8 cellular contexts compared by ENCODE assay signal in genomic region chr3:188796122-188796631, GRCh38.
DNase-seq lines count a peak whose midpoint lies in the region; ATAC-seq and TF ChIP-seq lines count a peak whose summit lies in the region.

No MANE protein-coding gene starts in this region.

- no peaks in the 10 kb centered on the region for H3K79me1 ChIP-seq in mesendoderm (ENCODE audit: low read length)

- H3K56ac ChIP-seq in mesendoderm (ENCODE audit: low read length) = no peak overlapping the region

- H3K9me3 ChIP-seq in OCI-LY3 (ENCODE audit: insufficient read depth, low read length) (no peaks in the 10 kb centered on the region), heart right ventricle (no peaks in the 10 kb centered on the region)

- H3K36me3 ChIP-seq in OCI-LY3 (replicated peaks; ENCODE audit: low read depth, low read length) = no peaks in the 10 kb centered on the region
- peaks cover 0 to 12% (median 0%) of the 10 kb centered on the region in 9 donors for H3K36me3 ChIP-seq in heart right ventricle
- H3K36me3 ChIP-seq in mesendoderm (ENCODE audit: control insufficient read depth, insufficient read depth, low read length) = no peaks in the 10 kb centered on the region

- H3K4me1 Mint-ChIP-seq in T-helper 2 cell treated with Interferon-gamma antibody and Interleukin-4, amounts not matched to agents 5 μg/mL and 100 μg/mL, for 36 hours (ENCODE audit: low read depth) = peaks cover 1% of the 10 kb centered on the region

- no peak overlapping the region for H4K8ac ChIP-seq in mesendoderm (ENCODE audit: low read depth, low read length)

- no peak overlapping the region for H2AFZ ChIP-seq in OCI-LY3 (ENCODE audit: low read depth, low read length)

- no peaks in the 10 kb centered on the region for H3K79me2 ChIP-seq in OCI-LY3 (ENCODE audit: low read length)
- no peaks in the 10 kb centered on the region for H3K79me2 ChIP-seq in mesendoderm (ENCODE audit: control insufficient read depth, insufficient read depth, low read length)

- H2BK120ac ChIP-seq in mesendoderm (ENCODE audit: low read depth, low read length) = no peak overlapping the region

- no peak overlapping the region for H2BK15ac ChIP-seq in mesendoderm (replicated peaks; ENCODE audit: low read depth)

- no peak overlapping the region for H2BK5ac ChIP-seq in mesendoderm (ENCODE audit: low read length)

- H3K9me3 Mint-ChIP-seq in T-helper 2 cell treated with Interferon-gamma antibody and Interleukin-4, amounts not matched to agents 5 μg/mL and 100 μg/mL, for 36 hours = no peaks in the 10 kb centered on the region

- no peak overlapping the region for H3K4ac ChIP-seq in mesendoderm (ENCODE audit: low read depth, low read length)

- ATAC-seq in GM21529 (IDR thresholded peaks at IDR 0.05; ENCODE audit: unreplicated experiment) = peak; percentile 93
- peak; percentile 39 to 76 (median 66) for ATAC-seq in heart right ventricle

- no peak overlapping the region for H3K18ac ChIP-seq in mesendoderm (ENCODE audit: low read length)

- H3K4me2 ChIP-seq in OCI-LY3 (ENCODE audit: low read length) (peak overlapping the region; percentile 29), mesendoderm (ENCODE audit: low read length) (no peak overlapping the region)

- H3K23ac ChIP-seq in mesendoderm (ENCODE audit: low read length) = no peak overlapping the region

- peak; percentile 72 for DNase-seq in A172 (ENCODE audit: low spot score)
- DNase-seq in heart right ventricle = peak in 1 of 2 donors; percentile 6
- no peak for DNase-seq in mesendoderm
- DNase-seq in stimulated activated CD4-positive, alpha-beta T cell treated with anti-CD3 and anti-CD28 coated beads, Interleukin-2, amount 100 ng/mL, for 48 hours = no peak
- DNase-seq in T-helper 2 cell treated with Interferon-gamma antibody and Interleukin-4, amounts not matched to agents 5 μg/mL and 100 μg/mL, for 36 hours (ENCODE audit: low spot score) = no peak
- DNase-seq in NCI-H345 treated with DMSO at 0.1 percent for 48 hours (lab: John Stamatoyannopoulos, UW; ENCODE audit: unreplicated experiment) = no peak

- TF ChIP-seq CTCF in OCI-LY3 (IDR thresholded peaks at IDR 0.05; ENCODE audit: low read depth, low read length) (no peak), heart right ventricle (IDR thresholded peaks at IDR 0.05) (no peak)

- intact Hi-C loops in heart right ventricle (cut with DNase I) = no loop called here

- H3K36me3 Mint-ChIP-seq in T-helper 2 cell treated with Interferon-gamma antibody and Interleukin-4, amounts not matched to agents 5 μg/mL and 100 μg/mL, for 36 hours (ENCODE audit: low read depth) = peaks cover 6% of the 10 kb centered on the region

- no peak overlapping the region for H3K4me3 Mint-ChIP-seq in T-helper 2 cell treated with Interferon-gamma antibody and Interleukin-4, amounts not matched to agents 5 μg/mL and 100 μg/mL, for 36 hours

- peak overlapping the region; percentile 5; the same call in 1 of the 2 replicates for H3K4me3 ChIP-seq in OCI-LY3 (ENCODE audit: low read length)
- H3K4me3 ChIP-seq in heart right ventricle = no peak overlapping the region
- H3K4me3 ChIP-seq in mesendoderm (ENCODE audit: low read length) = no peak overlapping the region

- no peaks in the 10 kb centered on the region for H3K27me3 Mint-ChIP-seq in T-helper 2 cell treated with Interferon-gamma antibody and Interleukin-4, amounts not matched to agents 5 μg/mL and 100 μg/mL, for 36 hours (ENCODE audit: low read depth)

- no peak overlapping the region for H2AK5ac ChIP-seq in mesendoderm (ENCODE audit: low read length)

- 69 to 72% methylated on average over 3 of the region's 3 CpGs for WGBS in heart right ventricle, 2 donors
- WGBS in mesendoderm (ENCODE audit: extremely low coverage, insufficient coverage, low lambda C conversion rate) = no CpG with 5 or more reads among the region's 3 CpGs

- H3K27me3 ChIP-seq in OCI-LY3 (ENCODE audit: low read depth, low read length) (no peaks in the 10 kb centered on the region), heart right ventricle (no peaks in the 10 kb centered on the region), mesendoderm (ENCODE audit: insufficient read depth, low read length, poor library complexity) (no peaks in the 10 kb centered on the region)

- H4K20me1 ChIP-seq in OCI-LY3 (ENCODE audit: insufficient read depth, low read length) = no peaks in the 10 kb centered on the region

- H3K9ac ChIP-seq in OCI-LY3 (ENCODE audit: low read length) = no peak overlapping the region
- H3K9ac ChIP-seq in mesendoderm (ENCODE audit: low read length) = no peak overlapping the region

- H4K5ac ChIP-seq in mesendoderm (ENCODE audit: low read length) = no peak overlapping the region

- no peak overlapping the region for H3K27ac Mint-ChIP-seq in T-helper 2 cell treated with Interferon-gamma antibody and Interleukin-4, amounts not matched to agents 5 μg/mL and 100 μg/mL, for 36 hours

- H3K27ac ChIP-seq in OCI-LY3 (ENCODE audit: low read length) = peak overlapping the region; percentile 42
- peak overlapping the region in 2 of 10 donors; percentile 34 to 77 for H3K27ac ChIP-seq in heart right ventricle
- H3K27ac ChIP-seq in mesendoderm (ENCODE audit: low read depth, low read length) = no peak overlapping the region

- H3K4me1 ChIP-seq in OCI-LY3 (ENCODE audit: low read length) (peaks cover 30% of the 10 kb centered on the region), heart right ventricle (peaks cover 0 to 50% (median 21%) of the 10 kb centered on the region in 9 donors), mesendoderm (ENCODE audit: control insufficient read depth, low read depth, low read length) (peaks cover 8% of the 10 kb centered on the region)
